ENCODE assay signal across 16 cellular contexts in the genomic region with DNA sequence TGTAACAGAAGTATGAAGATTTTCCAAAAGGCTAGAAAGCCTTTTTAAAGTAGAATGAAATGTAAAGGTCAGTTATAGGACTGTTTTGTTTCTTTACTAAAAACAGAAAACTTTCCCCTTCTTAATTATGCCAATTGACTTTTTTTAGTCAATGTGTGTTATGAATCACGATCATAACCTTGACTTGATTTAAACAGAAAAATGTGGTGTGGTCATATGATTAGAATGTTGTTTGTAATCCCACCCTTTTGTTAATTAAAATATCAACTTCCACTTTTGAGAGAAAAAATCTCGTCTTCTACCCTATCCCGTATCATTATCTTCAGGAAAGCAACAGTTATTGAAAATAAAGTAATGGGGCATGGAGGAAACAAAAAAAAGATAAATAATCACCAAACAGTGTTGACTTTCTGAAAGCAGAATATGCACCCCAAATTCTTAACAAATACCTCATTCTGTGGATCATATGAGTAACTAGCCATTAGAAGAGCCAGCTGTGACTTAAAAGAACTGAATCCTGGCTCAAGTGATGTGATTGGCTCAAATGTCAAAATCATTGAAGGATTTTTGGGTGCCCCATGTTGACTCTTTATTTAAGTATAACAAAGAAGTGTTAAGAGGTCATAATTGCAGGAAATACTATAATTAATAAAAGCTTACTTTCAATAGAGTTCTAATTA. TPM values are rescaled to one million over a fixed set of nuclear protein-coding genes. Genes with fewer than 3 reads are reported as not detected.
"Had no signal": no experiment of that assay in that cellular context is flagged by ENCODE, and none has a peak within 500 bp of the region (broad histone marks: within the 10 kb centered on the region; RNA-seq: fewer than 3 reads in every experiment).

No MANE protein-coding gene starts in this region.

- H3K4me3 Mint-ChIP-seq: activated CD4-positive, alpha-beta memory T cell treated with anti-CD3 and anti-CD28 coated beads for 36 hours; activated naive CD8-positive, alpha-beta T cell; naive B cell; stimulated activated naive B cell treated with anti-CD40 and anti-IgM and Interleukin-4, amounts not matched to agents 10 μg/mL and 1 μg/mL and 100 μg/mL, for 72 hours had no signal

- H3K36me3 Mint-ChIP-seq: activated CD4-positive, alpha-beta memory T cell treated with anti-CD3 and anti-CD28 coated beads for 36 hours; activated naive CD8-positive, alpha-beta T cell; naive B cell; stimulated activated naive B cell treated with anti-CD40 and anti-IgM and Interleukin-4, amounts not matched to agents 10 μg/mL and 1 μg/mL and 100 μg/mL, for 72 hours had no signal

- ATAC-seq: gastroesophageal sphincter; heart left ventricle; left ventricle myocardium superior; pancreas; right lobe of liver; stimulated activated naive B cell treated with anti-CD40 and anti-IgM and Interleukin-4, amounts not matched to agents 10 μg/mL and 1 μg/mL and 100 μg/mL, for 72 hours; upper lobe of right lung had no signal

- H3K4me3 ChIP-seq: cardiac muscle cell, gastroesophageal sphincter, heart left ventricle, pancreas, right lobe of liver, spleen, upper lobe of right lung had no signal

- H3K4me1 ChIP-seq: gastroesophageal sphincter, heart left ventricle, pancreas, upper lobe of right lung had no signal

- H3K36me3 ChIP-seq: cardiac muscle cell, gastroesophageal sphincter, heart left ventricle, pancreas, right lobe of liver, spleen, upper lobe of right lung had no signal

- H3K27ac Mint-ChIP-seq: activated CD4-positive, alpha-beta memory T cell treated with anti-CD3 and anti-CD28 coated beads for 36 hours; activated naive CD8-positive, alpha-beta T cell; naive B cell; stimulated activated naive B cell treated with anti-CD40 and anti-IgM and Interleukin-4, amounts not matched to agents 10 μg/mL and 1 μg/mL and 100 μg/mL, for 72 hours had no signal

- H3K9me3 Mint-ChIP-seq: activated CD4-positive, alpha-beta memory T cell treated with anti-CD3 and anti-CD28 coated beads for 36 hours; naive B cell; stimulated activated naive B cell treated with anti-CD40 and anti-IgM and Interleukin-4, amounts not matched to agents 10 μg/mL and 1 μg/mL and 100 μg/mL, for 72 hours had no signal

- DNase-seq: activated CD4-positive, alpha-beta memory T cell treated with anti-CD3 and anti-CD28 coated beads for 36 hours; amygdala; heart left ventricle; kidney glomerular epithelial cell; left ventricle myocardium superior; naive B cell; pancreas; right lobe of liver; spleen; stimulated activated CD4-positive, alpha-beta T cell treated with anti-CD3 and anti-CD28 coated beads, Interleukin-4, amount 100 ng/mL, for 4 hours; stimulated activated naive B cell treated with anti-CD40 and anti-IgM and Interleukin-4, amounts not matched to agents 10 μg/mL and 1 μg/mL and 100 μg/mL, for 72 hours; upper lobe of right lung had no signal

- H3K9me3 ChIP-seq: gastroesophageal sphincter, heart left ventricle, pancreas, right lobe of liver, spleen, upper lobe of right lung had no signal

- H3K27ac ChIP-seq: cardiac muscle cell, gastroesophageal sphincter, heart left ventricle, pancreas, right lobe of liver, upper lobe of right lung had no signal

- H3K27me3 ChIP-seq: cardiac muscle cell, heart left ventricle, pancreas, right lobe of liver, upper lobe of right lung had no signal

- H3K4me1 Mint-ChIP-seq: naive B cell had no signal

RNA-seq across cellular contexts. Expression of a gene that starts 32.3 kb away (rescaled TPM):
- total RNA-seq: activated CD4-positive, alpha-beta memory T cell treated with anti-CD3 and anti-CD28 coated beads for 36 hours; mononuclear cell had no signal
